ENCODE assay signal across 18 cellular contexts in genomic region chr12:123502163-123502562, GRCh38. TPM values are rescaled to one million over a fixed set of nuclear protein-coding genes. Genes with fewer than 3 reads are reported as not detected.
A peak's percentile ranks its signal among the peaks of the same experiment; 100 is the strongest.
DNase-seq lines count a peak whose midpoint lies in the region; ATAC-seq and TF ChIP-seq lines count a peak whose summit lies in the region.
"Had no signal": no experiment of that assay in that cellular context is flagged by ENCODE, and none has a peak within 500 bp of the region (broad histone marks: within the 10 kb centered on the region; RNA-seq: fewer than 3 reads in every experiment).

No MANE protein-coding gene starts in this region.

- intact Hi-C loops in head of caudate nucleus (cut with DNase I) = no loop called here
- intact Hi-C loops in Right ventricle myocardium superior (cut with DNase I) = no loop called here
- intact Hi-C loops in stomach (cut with DNase I; ENCODE audit: low total_unique reads) = no loop called here

- DNase-seq in head of caudate nucleus (peak in 25 of 42 donors; percentile 23 to 74 (median 50)), nucleus accumbens (lab: John Stamatoyannopoulos, UW) (peak in 34 of 56 donors; percentile 2 to 66 (median 24)), T-helper 2 cell (no peak), mucosa of gallbladder (ENCODE audit: low spot score) (no peak), Right ventricle myocardium superior (no peak), stomach (no peak)
- DNase-seq: ACHN, DMS79, NCI-H1105, NCI-H187, NCI-H2107, NCI-H510A, NCI-H748 treated with DMSO at 0.1 percent for 48 hours, PC-3, SJCRH30 had no signal

- no peak for TF ChIP-seq POLR2A in stomach (IDR thresholded peaks at IDR 0.05)

- H3K4me3 Mint-ChIP-seq in brain = no peak overlapping the region
- H3K4me3 Mint-ChIP-seq: CD14-positive monocyte had no signal

- ATAC-seq in Right ventricle myocardium superior (ENCODE audit: poor library complexity) = no peak
- ATAC-seq: PC-3 had no signal

- no peaks in the 10 kb centered on the region for H3K9me3 ChIP-seq in stomach
- H3K9me3 ChIP-seq: SJCRH30 had no signal

- peak overlapping the region in 4 of 5 experiments; percentile 26 to 85 (median 66) for H3K27ac Mint-ChIP-seq in brain
- H3K27ac Mint-ChIP-seq: CD14-positive monocyte had no signal

- H3K4me1 Mint-ChIP-seq in brain = peaks cover 9% of the 10 kb centered on the region
- H3K4me1 Mint-ChIP-seq: CD14-positive monocyte had no signal

- H3K4me3 ChIP-seq in stomach = no peak overlapping the region
- H3K4me3 ChIP-seq: SJCRH30 had no signal

- no peaks in the 10 kb centered on the region for H3K4me1 ChIP-seq in stomach
- H3K4me1 ChIP-seq: SJCRH30 had no signal

- no peak for TF ChIP-seq EP300 in stomach (IDR thresholded peaks at IDR 0.05)

- peaks cover 4 to 36% (median 28%) of the 10 kb centered on the region in 4 donors for H3K36me3 ChIP-seq in stomach
- H3K36me3 ChIP-seq: SJCRH30 had no signal

- H3K9me3 Mint-ChIP-seq in brain = peaks cover 0 to 4% (median 0%) of the 10 kb centered on the region in 5 experiments

- WGBS in stomach, 5 donors = 82 to 94% (median 91%) methylated on average over 11 of the region's 11 CpGs

- TF ChIP-seq CTCF in brain (conservative IDR thresholded peaks at IDR 0.05) (no peak), stomach (IDR thresholded peaks at IDR 0.05) (no peak)

- no peaks in the 10 kb centered on the region for H3K27me3 Mint-ChIP-seq in brain

- H3K27ac ChIP-seq in stomach = no peak overlapping the region
- H3K27ac ChIP-seq: RWPE1, SJCRH30 had no signal

- H3K27me3 ChIP-seq in stomach = no peaks in the 10 kb centered on the region
- H3K27me3 ChIP-seq: SJCRH30 had no signal

- H3K36me3 Mint-ChIP-seq in brain = peaks cover 77% of the 10 kb centered on the region

RNA-seq across cellular contexts. Expression of gene RILPL1, which starts 31.4 kb away (rescaled TPM):
- polyA plus RNA-seq in brain (ENCODE audit: insufficient read depth, low read depth, low replicate concordance) (18.2 TPM), stomach (1 to 10 TPM; 3.8 to 9.3 (median 4.9) TPM)
- total RNA-seq in mucosa of gallbladder (13.4 TPM), Right ventricle myocardium superior (92.4 TPM), stomach (10 to 100 TPM in 3 of 5 donors, 1 to 10 TPM in 2; 2.7 to 42.3 (median 13.9) TPM)
- polyA plus RNA-seq: CD14-positive monocyte had no signal

RNA-seq across cellular contexts. Expression of gene SNRNP35, which starts 44.2 kb away (rescaled TPM):
- 29.3 TPM for polyA plus RNA-seq in brain (ENCODE audit: insufficient read depth, low read depth, low replicate concordance)
- 22.0 TPM for total RNA-seq in mucosa of gallbladder
- total RNA-seq in Right ventricle myocardium superior = 23.4 TPM
- 10 to 100 TPM in 4 of 5 donors, 1 to 10 TPM in 1; 5.8 to 55.0 (median 22.8) TPM for total RNA-seq in stomach
- 10 to 100 TPM; 34.1 to 47.3 (median 45.8) TPM for polyA plus RNA-seq in stomach

Comparison
In these comparisons a context has a peak if more than half of its experiments do, and no peak if none do; other contexts are left out.
1. DNase-seq: peak in head of caudate nucleus (25 of 42) and nucleus accumbens (34 of 56); none in T-helper 2 cell (0 of 5), mucosa of gallbladder (single experiment), Right ventricle myocardium superior (single experiment) and stomach (single experiment).